Comparison of ENCODE assay signal across 8 cellular contexts in the genomic region with DNA sequence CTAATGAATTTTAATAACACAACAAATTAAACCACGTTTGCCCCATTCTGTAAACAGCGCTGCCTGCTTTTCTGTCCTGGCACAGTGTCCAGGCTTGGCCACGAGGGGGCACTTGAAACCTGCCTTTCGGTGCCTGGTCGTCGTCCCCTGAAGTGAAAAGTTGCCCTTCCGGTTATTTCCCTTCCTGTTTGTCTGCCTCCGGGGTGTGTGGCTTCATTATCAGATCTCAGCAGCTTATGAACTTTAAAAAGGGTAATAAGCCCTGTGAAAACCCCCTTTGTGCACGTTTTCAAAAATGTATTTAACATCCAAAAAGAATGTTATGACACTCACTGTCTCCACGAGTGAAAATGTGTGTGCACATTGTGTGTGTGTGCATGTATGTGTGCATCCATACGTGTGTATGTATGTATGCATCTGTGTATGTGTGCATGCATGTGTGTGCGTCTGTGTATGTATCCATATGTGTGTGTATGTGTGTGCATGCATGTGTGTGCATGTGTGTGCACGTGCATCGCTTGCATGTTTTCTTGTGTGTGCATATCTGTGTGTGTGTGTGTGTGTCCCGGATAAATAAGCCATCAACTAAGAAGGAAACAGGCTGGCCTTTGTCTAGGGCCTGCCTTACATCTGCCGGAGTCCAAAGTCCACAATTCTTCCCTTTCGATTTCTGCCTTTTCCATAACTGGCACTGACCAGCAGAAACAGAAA.
DNase-seq lines count a peak whose midpoint lies in the region; ATAC-seq and TF ChIP-seq lines count a peak whose summit lies in the region.

No MANE protein-coding gene starts in this region.

- H3K27me3 Mint-ChIP-seq in CD4-positive, alpha-beta memory T cell, result peaks cover 3% of the 10 kb centered on the region in 2 donors
- peaks cover 2% of the 10 kb centered on the region for H3K27me3 Mint-ChIP-seq in activated CD8-positive, alpha-beta memory T cell treated with anti-CD3 and anti-CD28 coated beads, Interleukin-2, amount 10 ng/mL, durations not matched to agents 7 days and 5 days
- H3K27me3 Mint-ChIP-seq in endothelial cell (ENCODE audit: unreplicated experiment), result peaks cover 6% of the 10 kb centered on the region

- H3K4me1 Mint-ChIP-seq in CD4-positive, alpha-beta memory T cell, result peaks cover 9 to 28% (median 11%) of the 10 kb centered on the region in 4 donors
- H3K4me1 Mint-ChIP-seq in activated CD8-positive, alpha-beta memory T cell treated with anti-CD3 and anti-CD28 coated beads, Interleukin-2, amount 10 ng/mL, durations not matched to agents 7 days and 5 days, result peaks cover 8% of the 10 kb centered on the region
- H3K4me1 Mint-ChIP-seq in endothelial cell (ENCODE audit: unreplicated experiment), result peaks cover 14% of the 10 kb centered on the region

- H3K4me1 ChIP-seq in CD4-positive, alpha-beta memory T cell (ENCODE audit: insufficient read depth, low read length), result peaks cover 8% of the 10 kb centered on the region
- peaks cover 9% of the 10 kb centered on the region for H3K4me1 ChIP-seq in mucosa of descending colon (ENCODE audit: low read depth)

- no peaks in the 10 kb centered on the region for H3K27me3 ChIP-seq in CD4-positive, alpha-beta memory T cell (ENCODE audit: insufficient read depth, low read length)

- H3K4me3 Mint-ChIP-seq in CD4-positive, alpha-beta memory T cell, result peak overlapping the region; percentile 40 to 87 (median 60)
- peak overlapping the region; percentile 24 for H3K4me3 Mint-ChIP-seq in activated CD8-positive, alpha-beta memory T cell treated with anti-CD3 and anti-CD28 coated beads, Interleukin-2, amount 10 ng/mL, durations not matched to agents 7 days and 5 days
- H3K4me3 Mint-ChIP-seq in endothelial cell (ENCODE audit: unreplicated experiment), result no peak overlapping the region

- H3K36me3 ChIP-seq in CD4-positive, alpha-beta memory T cell (ENCODE audit: insufficient read depth, low read length), result no peaks in the 10 kb centered on the region
- no peaks in the 10 kb centered on the region for H3K36me3 ChIP-seq in mucosa of descending colon (ENCODE audit: low read depth)

- TF ChIP-seq CTCF in endothelial cell (IDR thresholded peaks at IDR 0.05; ENCODE audit: unreplicated experiment), result peak; percentile 86
- peak; percentile 91 for TF ChIP-seq CTCF in mucosa of descending colon (IDR thresholded peaks at IDR 0.05)

- POLR2A ChIA-PET in CD4-positive, alpha-beta memory T cell (lab: Charles Lee; ENCODE audit: partially characterized antibody), result interaction anchor here (1.0 kb wide), 1 partner anchor 9 kb away, joined by 3 read pairs; no protein-coding TSS in a partner anchor

- peak; percentile 91 for ATAC-seq in GM19397 (IDR thresholded peaks at IDR 0.05; ENCODE audit: unreplicated experiment)
- ATAC-seq in HG03521 (IDR thresholded peaks at IDR 0.05; ENCODE audit: unreplicated experiment), result peak; percentile 94
- peak; percentile 97 for ATAC-seq in activated CD8-positive, alpha-beta memory T cell treated with anti-CD3 and anti-CD28 coated beads, Interleukin-2, amount 10 ng/mL, durations not matched to agents 7 days and 5 days
- ATAC-seq in mucosa of descending colon, result peak; percentile 96

- intact Hi-C loops in CD4-positive, alpha-beta memory T cell (cut with micrococcal nuclease), result loop anchor here (1.0 to 5.0 kb wide), 6 partner anchors 760 to 1634 kb away; partner anchors contain the start of genes C6orf120 and WDR27
- intact Hi-C loops in mucosa of descending colon (cut with DNase I, micrococcal nuclease), result no loop called here

- CTCF ChIA-PET in CD4-positive, alpha-beta memory T cell (lab: Charles Lee; ENCODE audit: partially characterized antibody), result interaction anchor here (1.3 to 1.6 kb wide), 5 partner anchors 12 to 1657 kb away, joined by 3 to 8 read pairs (median 3); no protein-coding TSS in a partner anchor
- CTCF ChIA-PET in activated CD8-positive, alpha-beta memory T cell treated with anti-CD3 and anti-CD28 coated beads, Interleukin-2, amount 10 ng/mL, durations not matched to agents 7 days and 5 days (lab: Charles Lee), result interaction anchor here (1.5 kb wide), 1 partner anchor 625 kb away, joined by 3 read pairs; no protein-coding TSS in a partner anchor

- no peaks in the 10 kb centered on the region for H3K9me3 ChIP-seq in CD4-positive, alpha-beta memory T cell (ENCODE audit: control insufficient read depth in 1 of 2, low read length in 2 of 2)
- H3K9me3 ChIP-seq in mucosa of descending colon, result no peaks in the 10 kb centered on the region

- peaks cover 0 to 2% (median 0%) of the 10 kb centered on the region in 8 donors for H3K9me3 Mint-ChIP-seq in CD4-positive, alpha-beta memory T cell
- H3K9me3 Mint-ChIP-seq in activated CD8-positive, alpha-beta memory T cell treated with anti-CD3 and anti-CD28 coated beads, Interleukin-2, amount 10 ng/mL, durations not matched to agents 7 days and 5 days (ENCODE audit: low read depth), result no peaks in the 10 kb centered on the region
- no peaks in the 10 kb centered on the region for H3K9me3 Mint-ChIP-seq in endothelial cell (ENCODE audit: unreplicated experiment)

- peak overlapping the region in 5 of 7 donors; percentile 8 to 77 (median 53) for H3K27ac Mint-ChIP-seq in CD4-positive, alpha-beta memory T cell
- peak overlapping the region; percentile 60 for H3K27ac Mint-ChIP-seq in activated CD8-positive, alpha-beta memory T cell treated with anti-CD3 and anti-CD28 coated beads, Interleukin-2, amount 10 ng/mL, durations not matched to agents 7 days and 5 days
- H3K27ac Mint-ChIP-seq in endothelial cell (ENCODE audit: unreplicated experiment), result peak overlapping the region; percentile 32

- no peaks in the 10 kb centered on the region for H3K36me3 Mint-ChIP-seq in CD4-positive, alpha-beta memory T cell
- H3K36me3 Mint-ChIP-seq in activated CD8-positive, alpha-beta memory T cell treated with anti-CD3 and anti-CD28 coated beads, Interleukin-2, amount 10 ng/mL, durations not matched to agents 7 days and 5 days, result no peaks in the 10 kb centered on the region
- peaks cover 4% of the 10 kb centered on the region for H3K36me3 Mint-ChIP-seq in endothelial cell (ENCODE audit: low read depth, unreplicated experiment)

- peak; percentile 71 to 78 (median 74) for DNase-seq in CD4-positive, alpha-beta memory T cell
- peak; percentile 72 to 73 for DNase-seq in NOMO-1 (lab: John Stamatoyannopoulos, UW; ENCODE audit: unreplicated experiment in 2 of 2)
- DNase-seq in activated CD8-positive, alpha-beta memory T cell treated with anti-CD3 and anti-CD28 coated beads, Interleukin-2, amount 10 ng/mL, durations not matched to agents 7 days and 5 days, result peak; percentile 87
- peak; percentile 86 for DNase-seq in endothelial cell (ENCODE audit: low spot score)
- peak; percentile 81 to 94 (median 92) for DNase-seq in mucosa of descending colon
- DNase-seq in stimulated activated CD8-positive, alpha-beta memory T cell treated with anti-CD3 and anti-CD28 coated beads, Interleukin-2, amount 100 ng/mL, for 1 hour (ENCODE audit: low read depth in 2 of 2), result peak; percentile 55 to 63

- no peak overlapping the region for H3K27ac ChIP-seq in CD4-positive, alpha-beta memory T cell (ENCODE audit: low read depth, low read length)

- H3K4me3 ChIP-seq in CD4-positive, alpha-beta memory T cell (ENCODE audit: low read length in 2 of 2), result no peak overlapping the region
- no peak overlapping the region for H3K4me3 ChIP-seq in mucosa of descending colon
